10 cellular contexts compared by ENCODE assay signal in genomic region chr15:74245342-74245931, GRCh38. TPM values are rescaled to one million over a fixed set of nuclear protein-coding genes. Genes with fewer than 3 reads are reported as not detected.
DNase-seq lines count a peak whose midpoint lies in the region; ATAC-seq, FAIRE-seq and TF ChIP-seq lines count a peak whose summit lies in the region.
"Had no signal": no experiment of that assay in that cellular context is flagged by ENCODE, and none has a peak within 500 bp of the region (broad histone marks: within the 10 kb centered on the region; RNA-seq: fewer than 3 reads in every experiment).

No MANE protein-coding gene starts in this region.

- no peaks in the 10 kb centered on the region for H3K9me3 Mint-ChIP-seq in chondrocyte (ENCODE audit: low read depth)

- CTCF ChIA-PET in HEK293 (lab: Yijun Ruan, JAX) (interaction anchor here (0.6 to 1.1 kb wide), 3 partner anchors 22 to 680 kb away, joined by 3 read pairs; no protein-coding TSS in a partner anchor), K562 (lab: Yijun Ruan, JAX; ENCODE audit: low intra/inter-chr PET ratio) (no interaction called here)

- POLR2A ChIA-PET in HEK293 (lab: Yijun Ruan, JAX) (no interaction called here), K562 (lab: Yijun Ruan, JAX) (interaction anchor here (1.0 kb wide), 1 partner anchor 12 kb away, joined by 5 read pairs; no protein-coding TSS in a partner anchor)

- no peak overlapping the region for H3K27ac Mint-ChIP-seq in chondrocyte (ENCODE audit: unreplicated experiment)

- no peak for TF ChIP-seq RAD21 in K562 (CRISPR knock-in tag; conservative IDR thresholded peaks at IDR 0.05 in 1 of 2, IDR thresholded peaks at IDR 0.05 in 1 of 2)

- H3K9me3 ChIP-seq in HEK293 (ENCODE audit: control insufficient read depth, insufficient read depth, low read depth, low read length) (no peaks in the 10 kb centered on the region), K562 (replicated peaks; ENCODE audit: control insufficient read depth, insufficient read depth, low read depth, low read length) (no peaks in the 10 kb centered on the region), kidney (ENCODE audit: control insufficient read depth in 1 of 2, low read length in 2 of 2) (no peaks in the 10 kb centered on the region), Peyer's patch (no peaks in the 10 kb centered on the region)
- H3K9me3 ChIP-seq: gastroesophageal sphincter had no signal

- FAIRE-seq in K562 (lab: Jason Lieb, UNC), result no peak
- no peak for FAIRE-seq in kidney (lab: Jason Lieb, UNC)

- DNase-seq in NCI-H2171 (lab: John Stamatoyannopoulos, UW) (peak; percentile 95), K562 (ENCODE audit: extremely low read depth in 1 of 4, low spot score in 3 of 4) (peak in 2 of 4 experiments; percentile 27 to 31), occipital lobe (lab: John Stamatoyannopoulos, UW) (peak; percentile 35), chondrocyte (ENCODE audit: low spot score) (no peak), NOMO-1 treated with DMSO at 0.1 percent for 48 hours (lab: John Stamatoyannopoulos, UW; ENCODE audit: unreplicated experiment) (no peak), kidney (no peak), Peyer's patch (no peak)

- no peak for ATAC-seq in K562
- ATAC-seq: gastroesophageal sphincter had no signal

- H3K4me3 ChIP-seq in HEK293 (ENCODE audit: low read depth, low read length) (no peak overlapping the region), K562 (no peak overlapping the region), kidney (ENCODE audit: low read length in 2 of 2) (no peak overlapping the region), Peyer's patch (no peak overlapping the region)

- H3K4me2 ChIP-seq in K562 (ENCODE audit: insufficient read depth, low read length), result no peak overlapping the region

- BruUV-seq in K562 (replicated peaks; lab: Mats Ljungman, UMichigan), result no TSS peak

- H4K20me1 ChIP-seq in K562 (replicated peaks; ENCODE audit: control insufficient read depth, insufficient read depth, low read length), result 0 out of 2 replicates have a peak, but pooled peaks cover 5% of the 10 kb centered on the region

- H3K4me1 ChIP-seq in HEK293 (ENCODE audit: control insufficient read depth, insufficient read depth, low read length), result peaks cover 8% of the 10 kb centered on the region
- H3K4me1 ChIP-seq in K562 (replicated peaks in 1 of 2; ENCODE audit: control insufficient read depth in 2 of 2, insufficient read depth in 2 of 2, low read length in 2 of 2), result peaks cover 0 to 3% of the 10 kb centered on the region in 2 experiments; a peak in 1 of 5 replicates
- H3K4me1 ChIP-seq in kidney (ENCODE audit: control insufficient read depth in 1 of 2, insufficient read depth in 1 of 2, low read depth in 1 of 2, low read length in 2 of 2), result peaks cover 0 to 16% of the 10 kb centered on the region in 2 donors
- H3K4me1 ChIP-seq in Peyer's patch, result peaks cover 0 to 7% (median 0%) of the 10 kb centered on the region in 4 donors

- H3K36me3 Mint-ChIP-seq in chondrocyte (ENCODE audit: low read depth), result no peaks in the 10 kb centered on the region

- peaks cover 36% of the 10 kb centered on the region for H3K4me1 Mint-ChIP-seq in chondrocyte (ENCODE audit: low read depth)

- in situ Hi-C loops in K562 (cut with MboI), result no loop called here

- WGBS in K562 (ENCODE audit: insufficient coverage, low coverage, missing lambda C conversion rate), result 5% methylated on average over 18 of the region's 36 CpGs

- no peaks in the 10 kb centered on the region for H3K9me1 ChIP-seq in K562 (ENCODE audit: control insufficient read depth, insufficient read depth, low read length)

- no peak for TF ChIP-seq CTCF in HEK293 (tag by site-specific recombination; IDR thresholded peaks at IDR 0.05)
- no peak for TF ChIP-seq CTCF in K562 (IDR thresholded peaks at IDR 0.05 in 2 of 3, conservative IDR thresholded peaks at IDR 0.05 in 1 of 3; ENCODE audit: insufficient read depth in 2 of 3, low read depth in 1 of 3, low read length in 3 of 3)
- TF ChIP-seq CTCF in chondrocyte (IDR thresholded peaks at IDR 0.05), result no peak
- TF ChIP-seq CTCF in kidney (IDR thresholded peaks at IDR 0.05; ENCODE audit: borderline replicate concordance, extremely low read depth, insufficient read depth), result no peak
- TF ChIP-seq CTCF in Peyer's patch (IDR thresholded peaks at IDR 0.05), result no peak

- no peaks in the 10 kb centered on the region for H3K79me2 ChIP-seq in K562 (ENCODE audit: control insufficient read depth, insufficient read depth, low read length)

- H3K27ac ChIP-seq in HEK293 (ENCODE audit: extremely low read depth, low read depth, low read length) (no peak overlapping the region), K562 (ENCODE audit: extremely low read depth, low read depth, low read length) (no peak overlapping the region), kidney (ENCODE audit: low read depth in 2 of 2, low read length in 2 of 2) (no peak overlapping the region), Peyer's patch (no peak overlapping the region)
- H3K27ac ChIP-seq: gastroesophageal sphincter had no signal

- intact Hi-C loops in K562 (cut with micrococcal nuclease), result loop anchor here (10.0 kb wide), 1 partner anchor 49 kb away; no protein-coding TSS in a partner anchor
- intact Hi-C loops in kidney (cut with DNase I), result no loop called here

- TF ChIP-seq EP300 in K562 (IDR thresholded peaks at IDR 0.05; ENCODE audit: low read length), result no peak

- H3K36me3 ChIP-seq in HEK293 (ENCODE audit: control insufficient read depth in 2 of 2, insufficient read depth in 1 of 2, low read length in 2 of 2), result no peaks in the 10 kb centered on the region
- no peaks in the 10 kb centered on the region for H3K36me3 ChIP-seq in K562 (ENCODE audit: control insufficient read depth, insufficient read depth, low read length)
- H3K36me3 ChIP-seq in kidney (ENCODE audit: control insufficient read depth in 1 of 2, insufficient read depth in 2 of 2, low read length in 2 of 2), result no peaks in the 10 kb centered on the region
- H3K36me3 ChIP-seq in Peyer's patch, result no peaks in the 10 kb centered on the region
- H3K36me3 ChIP-seq: gastroesophageal sphincter had no signal

- peaks cover 3% of the 10 kb centered on the region for H3K27me3 Mint-ChIP-seq in chondrocyte (ENCODE audit: low read depth)

- H3K9ac ChIP-seq in K562 (ENCODE audit: insufficient read depth in 1 of 2, low read depth in 2 of 2, low read length in 2 of 2) (no peak overlapping the region), kidney (ENCODE audit: low read length in 2 of 2) (no peak overlapping the region)

- H3K4me3 Mint-ChIP-seq in chondrocyte (ENCODE audit: unreplicated experiment), result no peak overlapping the region

- H3K27me3 ChIP-seq in K562 (ENCODE audit: control insufficient read depth in 2 of 2, insufficient read depth in 2 of 2, low read length in 2 of 2), result peaks cover 20 to 43% of the 10 kb centered on the region in 2 experiments; a peak in 4 of 5 replicates
- H3K27me3 ChIP-seq in Peyer's patch, result no peaks in the 10 kb centered on the region

- TF ChIP-seq POLR2A in K562 (conservative IDR thresholded peaks at IDR 0.05) (no peak), Peyer's patch (IDR thresholded peaks at IDR 0.05) (no peak)

- no peak overlapping the region for H2AFZ ChIP-seq in K562 (ENCODE audit: low read depth, low read length)

RNA-seq across cellular contexts. Expression of gene CCDC33, which starts 9.3 kb away (rescaled TPM):
- 0.51 and 0.76 TPM in 2 replicates for total RNA-seq in K562 (2011; cell fraction: chromatin; rRNA removed; ENCODE audit: low replicate concordance)
- not detected in 2 replicates for total RNA-seq in K562 (2011; cell fraction: nucleolus; rRNA removed)
- 0.44 and 0.92 TPM in 2 replicates for total RNA-seq in K562 (2011; cell fraction: nucleoplasm; rRNA removed)
- total RNA-seq in K562 (2014; rRNA removed) (not detected in 2 replicates), K562 (2014; rRNA removed; fragmentation: Illumina TruSeq; extraction: Trizol) (not detected in 2 replicates), K562 (2015; rRNA removed; fragmentation: Illumina TruSeq; extraction: Trizol) (not detected in 2 replicates), K562 (2021) (0.13 TPM in 1 of 2 replicates, not detected in the other), occipital lobe (not detected), chondrocyte (not detected in 3 replicates), kidney (0.63 TPM), Peyer's patch (under 1 TPM in 1 of 4 donors, not detected in 3; 0.40 TPM)
- polyA plus RNA-seq in K562 (2011; rRNA removed) (0.91 and 1.1 TPM in 2 replicates), K562 (2014; fragmentation: Illumina TruSeq; extraction: Trizol) (not detected in 2 replicates), K562 (2014; fragmentation: Nextera tagmentation; extraction: Ambion mirVana) (under 1 TPM; 0.15 to 0.20 TPM), K562 (2014; rRNA removed) (0.08 TPM in 1 of 2 replicates, not detected in the other), kidney (ENCODE audit: insufficient read depth, low read depth, low replicate concordance) (not detected)
- polyA plus RNA-seq in K562 (2011; cell fraction: cytosol; rRNA removed), result 0.32 and 0.91 TPM in 2 replicates
- 0.78 and 0.95 TPM in 2 replicates for polyA plus RNA-seq in K562 (2011; cell fraction: nucleus; rRNA removed)
- polyA plus RNA-seq in K562 (2012), result 0.14 and 0.17 TPM in 2 replicates
- 0.28 and 0.39 TPM in 2 replicates for polyA minus RNA-seq in K562 (2011; rRNA and poly(A)+ RNA removed)
- not detected in 2 replicates for polyA minus RNA-seq in K562 (2011; cell fraction: cytosol; rRNA and poly(A)+ RNA removed)
- 0.67 TPM in 1 of 2 replicates, not detected in the other for polyA minus RNA-seq in K562 (2011; cell fraction: nucleus; rRNA and poly(A)+ RNA removed)
- total RNA-seq: gastroesophageal sphincter, LHCN-M2 had no signal

RNA-seq across cellular contexts. Expression of gene STRA6, which starts 42.9 kb away (rescaled TPM):
- 1.6 and 8.9 TPM in 2 replicates for total RNA-seq in K562 (2011; cell fraction: chromatin; rRNA removed; ENCODE audit: low replicate concordance)
- 1.8 and 6.5 TPM in 2 replicates for total RNA-seq in K562 (2011; cell fraction: nucleolus; rRNA removed)
- total RNA-seq in K562 (2011; cell fraction: nucleoplasm; rRNA removed), result 1.6 and 3.4 TPM in 2 replicates
- 0.33 TPM in 1 of 2 replicates, not detected in the other for total RNA-seq in K562 (2014; rRNA removed)
- total RNA-seq in K562 (2014; rRNA removed; fragmentation: Illumina TruSeq; extraction: Trizol), result 0.18 TPM in 1 of 2 replicates, not detected in the other
- total RNA-seq in K562 (2015; rRNA removed; fragmentation: Illumina TruSeq; extraction: Trizol), result 0.43 and 0.60 TPM in 2 replicates
- 0.38 and 0.47 TPM in 2 replicates for total RNA-seq in K562 (2021)
- 1.9 and 2.0 TPM in 2 replicates for polyA plus RNA-seq in K562 (2011; rRNA removed)
- 0.97 and 2.3 TPM in 2 replicates for polyA plus RNA-seq in K562 (2011; cell fraction: cytosol; rRNA removed)
- polyA plus RNA-seq in K562 (2011; cell fraction: nucleus; rRNA removed), result 6.6 and 12.5 TPM in 2 replicates
- 0.30 and 0.50 TPM in 2 replicates for polyA plus RNA-seq in K562 (2012)
- 0.28 and 0.40 TPM in 2 replicates for polyA plus RNA-seq in K562 (2014; fragmentation: Illumina TruSeq; extraction: Trizol)
- under 1 TPM in 1 of 2 experiments, not detected in 1; 0.04 TPM for polyA plus RNA-seq in K562 (2014; fragmentation: Nextera tagmentation; extraction: Ambion mirVana)
- polyA plus RNA-seq in K562 (2014; rRNA removed), result 0.43 and 0.65 TPM in 2 replicates
- 1.0 and 1.6 TPM in 2 replicates for polyA minus RNA-seq in K562 (2011; rRNA and poly(A)+ RNA removed)
- polyA minus RNA-seq in K562 (2011; cell fraction: cytosol; rRNA and poly(A)+ RNA removed), result 0.29 TPM in 1 of 2 replicates, not detected in the other
- 4.9 and 5.9 TPM in 2 replicates for polyA minus RNA-seq in K562 (2011; cell fraction: nucleus; rRNA and poly(A)+ RNA removed)
- 2.3 TPM for total RNA-seq in occipital lobe
- total RNA-seq in chondrocyte, result 4.9 to 12.7 TPM (median 5.4 TPM) in 3 replicates
- total RNA-seq in kidney, result 2.0 TPM
- polyA plus RNA-seq in kidney (ENCODE audit: insufficient read depth, low read depth, low replicate concordance), result 31.9 TPM
- under 1 TPM in 1 of 4 donors, not detected in 3; 0.83 TPM for total RNA-seq in Peyer's patch
- total RNA-seq: LHCN-M2 had no signal

Comparison
In these comparisons a context has a peak if more than half of its experiments do, and no peak if none do; other contexts are left out.
1. DNase-seq: peak in NCI-H2171 (single experiment) and occipital lobe (single experiment); none in chondrocyte (single experiment), NOMO-1 treated with DMSO at 0.1 percent for 48 hours (single experiment), kidney (single experiment) and Peyer's patch (0 of 3).